Comparison of ENCODE assay signal across 8 cellular contexts in the genomic region with DNA sequence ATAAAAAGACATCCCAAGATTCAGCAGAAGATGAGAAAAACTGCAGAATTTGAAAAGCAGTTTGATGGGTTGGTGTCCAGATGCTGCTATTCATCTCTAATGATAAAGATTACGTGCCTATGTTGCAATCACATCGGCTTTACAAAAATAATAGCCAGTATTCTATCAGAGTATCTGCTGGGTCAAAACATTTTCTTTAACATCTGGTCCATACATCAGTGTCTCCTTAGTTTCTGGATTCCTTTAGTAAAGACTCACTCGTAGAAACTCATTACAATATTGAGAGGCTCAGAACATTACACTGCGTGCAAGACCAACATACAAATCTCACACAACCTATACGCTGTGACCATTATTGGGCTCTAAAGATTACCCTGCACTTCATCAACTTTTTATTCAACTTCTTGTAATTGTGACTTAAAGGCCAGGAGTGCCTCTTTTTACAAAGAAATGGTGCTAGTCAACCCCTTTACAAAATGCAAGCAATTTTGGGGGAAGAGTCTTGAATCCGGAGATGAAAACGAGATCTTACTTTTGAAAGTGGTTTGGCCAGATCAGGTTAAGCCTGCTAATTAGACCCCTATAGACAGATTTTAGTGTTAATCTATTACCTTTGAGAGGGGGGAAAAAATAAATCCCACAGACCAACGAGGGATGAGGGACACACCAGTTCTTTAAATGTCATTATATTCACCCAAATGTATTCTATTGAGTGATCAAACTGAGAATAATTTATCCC. TPM values are rescaled to one million over a fixed set of nuclear protein-coding genes. Genes with fewer than 3 reads are reported as not detected.
DNase-seq lines count a peak whose midpoint lies in the region; ATAC-seq and TF ChIP-seq lines count a peak whose summit lies in the region.

No MANE protein-coding gene starts in this region.

- H3K27ac Mint-ChIP-seq in activated CD8-positive, alpha-beta memory T cell treated with anti-CD3 and anti-CD28 coated beads, Interleukin-2, amount 10 ng/mL, durations not matched to agents 7 days and 5 days, result peak overlapping the region; percentile 100
- H3K27ac Mint-ChIP-seq in activated T-helper 17 cell treated with anti-CD3 and anti-CD28 coated beads, Interleukin-2, amount 50 U/mL, for 72 hours, result peak overlapping the region; percentile 100

- no peak for TF ChIP-seq CTCF in tibial artery (IDR thresholded peaks at IDR 0.05)

- no peak for ATAC-seq in activated CD8-positive, alpha-beta memory T cell treated with anti-CD3 and anti-CD28 coated beads, Interleukin-2, amount 10 ng/mL, durations not matched to agents 7 days and 5 days
- no peak for ATAC-seq in activated T-helper 17 cell treated with anti-CD3 and anti-CD28 coated beads, Interleukin-2, amount 50 U/mL, for 72 hours (replicated peaks)
- no peak for ATAC-seq in HG03354 (IDR thresholded peaks at IDR 0.05; ENCODE audit: poor library complexity, severe bottlenecking, unreplicated experiment)
- ATAC-seq in HG03442 (IDR thresholded peaks at IDR 0.05; ENCODE audit: unreplicated experiment), result no peak
- ATAC-seq in GM21390 (IDR thresholded peaks at IDR 0.05; ENCODE audit: unreplicated experiment), result no peak

- peaks cover 0 to 4% (median 0%) of the 10 kb centered on the region in 3 donors for H3K36me3 ChIP-seq in tibial artery

- H3K9me3 ChIP-seq in tibial artery, result no peaks in the 10 kb centered on the region

- no peaks in the 10 kb centered on the region for H3K27me3 ChIP-seq in tibial artery

- peak overlapping the region; percentile 100 for H3K4me3 Mint-ChIP-seq in activated CD8-positive, alpha-beta memory T cell treated with anti-CD3 and anti-CD28 coated beads, Interleukin-2, amount 10 ng/mL, durations not matched to agents 7 days and 5 days
- peak overlapping the region; percentile 99 for H3K4me3 Mint-ChIP-seq in activated T-helper 17 cell treated with anti-CD3 and anti-CD28 coated beads, Interleukin-2, amount 50 U/mL, for 72 hours

- no peaks in the 10 kb centered on the region for H3K9me3 Mint-ChIP-seq in activated CD8-positive, alpha-beta memory T cell treated with anti-CD3 and anti-CD28 coated beads, Interleukin-2, amount 10 ng/mL, durations not matched to agents 7 days and 5 days (ENCODE audit: low read depth)
- no peaks in the 10 kb centered on the region for H3K9me3 Mint-ChIP-seq in activated T-helper 17 cell treated with anti-CD3 and anti-CD28 coated beads, Interleukin-2, amount 50 U/mL, for 72 hours

- CTCF ChIA-PET in activated CD8-positive, alpha-beta memory T cell treated with anti-CD3 and anti-CD28 coated beads, Interleukin-2, amount 10 ng/mL, durations not matched to agents 7 days and 5 days (lab: Charles Lee), result interaction anchor here (1.4 kb wide), 1 partner anchor 8 kb away, joined by 8 read pairs; no protein-coding TSS in a partner anchor

- peak overlapping the region; percentile 36 to 100 for H3K27ac ChIP-seq in tibial artery

- peak overlapping the region; percentile 81 to 97 for H3K4me3 ChIP-seq in tibial artery

- peaks cover 46% of the 10 kb centered on the region for H3K4me1 Mint-ChIP-seq in activated CD8-positive, alpha-beta memory T cell treated with anti-CD3 and anti-CD28 coated beads, Interleukin-2, amount 10 ng/mL, durations not matched to agents 7 days and 5 days
- peaks cover 46% of the 10 kb centered on the region for H3K4me1 Mint-ChIP-seq in activated T-helper 17 cell treated with anti-CD3 and anti-CD28 coated beads, Interleukin-2, amount 50 U/mL, for 72 hours

- H3K36me3 Mint-ChIP-seq in activated CD8-positive, alpha-beta memory T cell treated with anti-CD3 and anti-CD28 coated beads, Interleukin-2, amount 10 ng/mL, durations not matched to agents 7 days and 5 days, result peaks cover 75% of the 10 kb centered on the region
- peaks cover 84% of the 10 kb centered on the region for H3K36me3 Mint-ChIP-seq in activated T-helper 17 cell treated with anti-CD3 and anti-CD28 coated beads, Interleukin-2, amount 50 U/mL, for 72 hours (ENCODE audit: low read depth)

- peaks cover 3 to 56% (median 41%) of the 10 kb centered on the region in 4 donors for H3K4me1 ChIP-seq in tibial artery

- intact Hi-C loops in tibial artery (cut with DNase I; ENCODE audit: low total_unique reads), result no loop called here

- peaks cover 5% of the 10 kb centered on the region for H3K27me3 Mint-ChIP-seq in activated CD8-positive, alpha-beta memory T cell treated with anti-CD3 and anti-CD28 coated beads, Interleukin-2, amount 10 ng/mL, durations not matched to agents 7 days and 5 days
- H3K27me3 Mint-ChIP-seq in activated T-helper 17 cell treated with anti-CD3 and anti-CD28 coated beads, Interleukin-2, amount 50 U/mL, for 72 hours, result no peaks in the 10 kb centered on the region

- DNase-seq in activated CD8-positive, alpha-beta memory T cell treated with anti-CD3 and anti-CD28 coated beads, Interleukin-2, amount 10 ng/mL, durations not matched to agents 7 days and 5 days, result no peak
- no peak for DNase-seq in activated CD8-positive, alpha-beta memory T cell treated with anti-CD3 and anti-CD28 coated beads, Interleukin-2, amount 50 U/mL, for 4 hours
- DNase-seq in iris pigment epithelial cell (ENCODE audit: low read depth) (peak; percentile 35), tibial artery (no peak)

RNA-seq across cellular contexts. Expression of a gene that starts 2.9 kb away (rescaled TPM):
- total RNA-seq in activated CD8-positive, alpha-beta memory T cell treated with anti-CD3 and anti-CD28 coated beads, Interleukin-2, amount 10 ng/mL, durations not matched to agents 7 days and 5 days, result 100 to 1,000 TPM; 246 to 256 TPM
- 100 to 1,000 TPM; 158 to 232 TPM for total RNA-seq in activated T-helper 17 cell treated with anti-CD3 and anti-CD28 coated beads, Interleukin-2, amount 50 U/mL, for 72 hours
